In genomic region chr2:102041351-102041750, GRCh38 we compare ENCODE assay signal across 17 cellular contexts. TPM values are rescaled to one million over a fixed set of nuclear protein-coding genes. Genes with fewer than 3 reads are reported as not detected.
A peak's percentile ranks its signal among the peaks of the same experiment; 100 is the strongest.
DNase-seq lines count a peak whose midpoint lies in the region; ATAC-seq and TF ChIP-seq lines count a peak whose summit lies in the region.
"Had no signal": no experiment of that assay in that cellular context is flagged by ENCODE, and none has a peak within 500 bp of the region (broad histone marks: within the 10 kb centered on the region; RNA-seq: fewer than 3 reads in every experiment).

No MANE protein-coding gene starts in this region.

- no peaks in the 10 kb centered on the region for H3K36me3 Mint-ChIP-seq in stimulated activated naive B cell treated with anti-CD40 and anti-IgM and Interleukin-4, amounts not matched to agents 10 μg/mL and 1 μg/mL and 100 μg/mL, for 72 hours
- H3K36me3 Mint-ChIP-seq: stimulated activated effector memory CD8-positive, alpha-beta T cell treated with anti-CD3 and anti-CD28 coated beads, Interleukin-12 subunit alpha, Interleukin-12 subunit beta, amount 100 ng/mL, for 72 hours had no signal

- H3K27me3 ChIP-seq in lower lobe of right lung (ENCODE audit: low read depth), result no peaks in the 10 kb centered on the region
- H3K27me3 ChIP-seq: uterus had no signal

- no peak overlapping the region for H3K4me3 Mint-ChIP-seq in stimulated activated naive B cell treated with anti-CD40 and anti-IgM and Interleukin-4, amounts not matched to agents 10 μg/mL and 1 μg/mL and 100 μg/mL, for 72 hours
- H3K4me3 Mint-ChIP-seq: activated T-cell treated with anti-CD3 and anti-CD28 coated beads, Interleukin-2, amount 50 U/mL, for 24 hours; stimulated activated effector memory CD8-positive, alpha-beta T cell treated with anti-CD3 and anti-CD28 coated beads, Interleukin-12 subunit alpha, Interleukin-12 subunit beta, amount 100 ng/mL, for 72 hours had no signal

- no peak overlapping the region for H3K27ac Mint-ChIP-seq in stimulated activated naive B cell treated with anti-CD40 and anti-IgM and Interleukin-4, amounts not matched to agents 10 μg/mL and 1 μg/mL and 100 μg/mL, for 72 hours
- H3K27ac Mint-ChIP-seq: activated T-cell treated with anti-CD3 and anti-CD28 coated beads, Interleukin-2, amount 50 U/mL, for 24 hours; stimulated activated effector memory CD8-positive, alpha-beta T cell treated with anti-CD3 and anti-CD28 coated beads, Interleukin-12 subunit alpha, Interleukin-12 subunit beta, amount 100 ng/mL, for 72 hours had no signal

- H3K4me3 ChIP-seq in lower lobe of right lung, result no peak overlapping the region
- H3K4me3 ChIP-seq: coronary artery, uterus had no signal

- no peaks in the 10 kb centered on the region for H3K36me3 ChIP-seq in lower lobe of right lung
- H3K36me3 ChIP-seq: uterus had no signal

- H3K9me3 Mint-ChIP-seq in stimulated activated naive B cell treated with anti-CD40 and anti-IgM and Interleukin-4, amounts not matched to agents 10 μg/mL and 1 μg/mL and 100 μg/mL, for 72 hours, result no peaks in the 10 kb centered on the region
- H3K9me3 Mint-ChIP-seq: activated T-cell treated with anti-CD3 and anti-CD28 coated beads, Interleukin-2, amount 50 U/mL, for 24 hours; stimulated activated effector memory CD8-positive, alpha-beta T cell treated with anti-CD3 and anti-CD28 coated beads, Interleukin-12 subunit alpha, Interleukin-12 subunit beta, amount 100 ng/mL, for 72 hours had no signal

- peaks cover 18 to 22% of the 10 kb centered on the region in 2 donors for H3K4me1 Mint-ChIP-seq in stimulated activated naive B cell treated with anti-CD40 and anti-IgM and Interleukin-4, amounts not matched to agents 10 μg/mL and 1 μg/mL and 100 μg/mL, for 72 hours

- DNase-seq in LHCN-M2 (ENCODE audit: low read depth), result peak; percentile 64
- DNase-seq in lower lobe of right lung, result no peak
- DNase-seq in stimulated activated naive B cell treated with anti-CD40 and anti-IgM and Interleukin-4, amounts not matched to agents 10 μg/mL and 1 μg/mL and 100 μg/mL, for 72 hours, result peak; percentile 35
- DNase-seq in DMS153 treated with DMSO at 0.1 percent for 48 hours (lab: John Stamatoyannopoulos, UW; ENCODE audit: unreplicated experiment), result no peak
- DNase-seq in hippocampal formation (lab: John Stamatoyannopoulos, UW), result no peak
- no peak for DNase-seq in NCI-H1092 treated with DMSO at 0.1 percent for 48 hours (lab: John Stamatoyannopoulos, UW)
- DNase-seq: activated CD4-positive, alpha-beta T cell treated with anti-CD3 and anti-CD28 coated beads for 4 hours; activated T-cell treated with anti-CD3 and anti-CD28 coated beads, Interleukin-2, amount 50 U/mL, for 24 hours; amniotic stem cell; NCI-H2081 treated with DMSO at 0.1 percent for 48 hours; NCI-H82; stimulated activated CD4-positive, alpha-beta T cell treated with anti-CD3 and anti-CD28 coated beads, Interleukin-4, amount 100 ng/mL, for 4 hours; uterus had no signal

- H3K27me3 Mint-ChIP-seq in stimulated activated naive B cell treated with anti-CD40 and anti-IgM and Interleukin-4, amounts not matched to agents 10 μg/mL and 1 μg/mL and 100 μg/mL, for 72 hours, result peaks cover 55 to 67% of the 10 kb centered on the region in 2 donors

- no peak overlapping the region for H3K27ac ChIP-seq in lower lobe of right lung
- H3K27ac ChIP-seq: uterus had no signal

- peaks cover 48% of the 10 kb centered on the region for H3K4me1 ChIP-seq in lower lobe of right lung

- intact Hi-C loops in lower lobe of right lung (cut with DNase I), result no loop called here

- no peak for TF ChIP-seq CTCF in lower lobe of right lung (IDR thresholded peaks at IDR 0.05)

- H3K9me3 ChIP-seq in lower lobe of right lung, result no peaks in the 10 kb centered on the region
- H3K9me3 ChIP-seq: uterus had no signal

- peak; percentile 55 for ATAC-seq in esophagus mucosa
- ATAC-seq in lower lobe of right lung, result peak; percentile 75 to 84
- ATAC-seq in stimulated activated naive B cell treated with anti-CD40 and anti-IgM and Interleukin-4, amounts not matched to agents 10 μg/mL and 1 μg/mL and 100 μg/mL, for 72 hours (replicated peaks), result peak; percentile 78 to 81
- ATAC-seq: stimulated activated effector memory CD8-positive, alpha-beta T cell treated with anti-CD3 and anti-CD28 coated beads, Interleukin-12 subunit alpha, Interleukin-12 subunit beta, amount 100 ng/mL, for 72 hours had no signal

RNA-seq across cellular contexts. Expression of gene IL1R2, which starts 49.6 kb away (rescaled TPM):
- 0.26 TPM in 1 of 2 replicates, not detected in the other for total RNA-seq in LHCN-M2 (2014; rRNA removed)
- not detected for polyA plus RNA-seq in LHCN-M2 (2012)
- total RNA-seq in esophagus mucosa, result 19.0 TPM
- total RNA-seq in lower lobe of right lung, result 23.3 TPM
- total RNA-seq: T-helper 2 cell treated with Interferon-gamma antibody and Interleukin-4, amounts not matched to agents 100 ng/mL and 5 ng/mL, for 36 hours had no signal

Comparison
In these comparisons a context has a peak if more than half of its experiments do, and no peak if none do; other contexts are left out.
1. DNase-seq: peak in LHCN-M2 (single experiment) and stimulated activated naive B cell treated with anti-CD40 and anti-IgM and Interleukin-4, amounts not matched to agents 10 μg/mL and 1 μg/mL and 100 μg/mL, for 72 hours (single experiment); none in lower lobe of right lung (single experiment), DMS153 treated with DMSO at 0.1 percent for 48 hours (single experiment), hippocampal formation (0 of 2) and NCI-H1092 treated with DMSO at 0.1 percent for 48 hours (single experiment).
2. RNA of gene IL1R2, which starts 49.6 kb away (total RNA-seq): 23.3 TPM in lower lobe of right lung (single experiment) and 19.0 TPM in esophagus mucosa (single experiment); 0.26 TPM in LHCN-M2; every median in the first group is over 10 times any median in the second.
3. Peak in every context shown above with its lines, with median percentiles within 50 percentile points of each other: ATAC-seq.